ENCODE assay signal across 8 cellular contexts in genomic region chr3:43286115-43286885, GRCh38. TPM values are rescaled to one million over a fixed set of nuclear protein-coding genes. Genes with fewer than 3 reads are reported as not detected.
A peak's percentile ranks its signal among the peaks of the same experiment; 100 is the strongest.
DNase-seq lines count a peak whose midpoint lies in the region; ATAC-seq and TF ChIP-seq lines count a peak whose summit lies in the region.

A gene with protein sequence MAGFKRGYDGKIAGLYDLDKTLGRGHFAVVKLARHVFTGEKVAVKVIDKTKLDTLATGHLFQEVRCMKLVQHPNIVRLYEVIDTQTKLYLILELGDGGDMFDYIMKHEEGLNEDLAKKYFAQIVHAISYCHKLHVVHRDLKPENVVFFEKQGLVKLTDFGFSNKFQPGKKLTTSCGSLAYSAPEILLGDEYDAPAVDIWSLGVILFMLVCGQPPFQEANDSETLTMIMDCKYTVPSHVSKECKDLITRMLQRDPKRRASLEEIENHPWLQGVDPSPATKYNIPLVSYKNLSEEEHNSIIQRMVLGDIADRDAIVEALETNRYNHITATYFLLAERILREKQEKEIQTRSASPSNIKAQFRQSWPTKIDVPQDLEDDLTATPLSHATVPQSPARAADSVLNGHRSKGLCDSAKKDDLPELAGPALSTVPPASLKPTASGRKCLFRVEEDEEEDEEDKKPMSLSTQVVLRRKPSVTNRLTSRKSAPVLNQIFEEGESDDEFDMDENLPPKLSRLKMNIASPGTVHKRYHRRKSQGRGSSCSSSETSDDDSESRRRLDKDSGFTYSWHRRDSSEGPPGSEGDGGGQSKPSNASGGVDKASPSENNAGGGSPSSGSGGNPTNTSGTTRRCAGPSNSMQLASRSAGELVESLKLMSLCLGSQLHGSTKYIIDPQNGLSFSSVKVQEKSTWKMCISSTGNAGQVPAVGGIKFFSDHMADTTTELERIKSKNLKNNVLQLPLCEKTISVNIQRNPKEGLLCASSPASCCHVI (plus strand): TSS chr3:43286540. CDS start chr3:43303204, 16,664 bp downstream.

- peak; percentile 92 to 94 for TF ChIP-seq POLR2A in adrenal gland (IDR thresholded peaks at IDR 0.05)
- TF ChIP-seq POLR2A in prostate gland (IDR thresholded peaks at IDR 0.05): peak; percentile 97

- H3K4me2 ChIP-seq in Loucy (ENCODE audit: low read depth, low read length, poor library complexity, severe bottlenecking): peak within 1 kb of the TSS; percentile 92

- H2AFZ ChIP-seq in Loucy (ENCODE audit: low read length): peak within 1 kb of the TSS; percentile 84

- no peaks in the 10 kb centered on the region for H3K9me3 ChIP-seq in Loucy (ENCODE audit: insufficient read depth, low read depth, low read length)
- H3K9me3 ChIP-seq in adrenal gland (replicated peaks in 1 of 3): no peaks in the 10 kb centered on the region
- no peaks in the 10 kb centered on the region for H3K9me3 ChIP-seq in prostate gland

- H3K36me3 ChIP-seq in GM06990 (ENCODE audit: control insufficient read depth, insufficient read depth, low read length) (no peaks in the 10 kb centered on the region), Loucy (ENCODE audit: insufficient read depth, low read length) (no peaks in the 10 kb centered on the region), adrenal gland (replicated peaks in 1 of 2) (no peaks in the 10 kb centered on the region), prostate gland (no peaks in the 10 kb centered on the region)

- H3K27me3 ChIP-seq in GM06990 (replicated peaks; ENCODE audit: control insufficient read depth, insufficient read depth, low read length) (no peaks in the 10 kb centered on the region; the same call in 1 of the 2 replicates), Loucy (ENCODE audit: insufficient read depth, low read length, poor library complexity, severe bottlenecking) (no peaks in the 10 kb centered on the region), adrenal gland (no peaks in the 10 kb centered on the region), prostate gland (replicated peaks; ENCODE audit: insufficient read depth) (no peaks in the 10 kb centered on the region)

- H3K4me1 ChIP-seq in Loucy (ENCODE audit: insufficient read depth, low read length, poor library complexity, severe bottlenecking): peaks cover 43% of the 10 kb centered on the region
- H3K4me1 ChIP-seq in adrenal gland (replicated peaks in 1 of 2): peaks cover 21 to 43% of the 10 kb centered on the region in 2 donors
- no peaks in the 10 kb centered on the region for H3K4me1 ChIP-seq in prostate gland (replicated peaks)

- H3K27ac ChIP-seq in adrenal gland (peak within 1 kb of the TSS in 4 of 5 donors; percentile 55 to 99 (median 88)), prostate gland (peak within 1 kb of the TSS; percentile 68 to 88)

- peaks cover 44% of the 10 kb centered on the region for H3K79me2 ChIP-seq in Loucy (ENCODE audit: insufficient read depth, low read length)

- H3F3A ChIP-seq in Loucy (ENCODE audit: low read depth): no peaks in the 10 kb centered on the region

- WGBS in adrenal gland, 4 donors: 0 to 1% (median 0%) methylated on average over 14 to 99 of the region's 99 CpGs
- under 1% methylated on average over 79 of the region's 99 CpGs for WGBS in prostate gland

- intact Hi-C loops in adrenal gland (cut with DNase I): loop anchor here in 1 of 2 donors (10.0 kb wide), 1 partner anchor 219 kb away; no protein-coding TSS in a partner anchor
- intact Hi-C loops in left cardiac atrium (cut with DNase I): loop anchor here (5.0 to 10.0 kb wide), 4 partner anchors 61 to 216 kb away; no protein-coding TSS in a partner anchor
- intact Hi-C loops in prostate gland (cut with DNase I): loop anchor here (10.0 kb wide), 3 partner anchors 121 to 301 kb away; partner anchors contain the start of gene POMGNT2

- H3K9me2 ChIP-seq in Loucy (replicated peaks; ENCODE audit: low read depth, low read length): no peaks in the 10 kb centered on the region

- H3K9ac ChIP-seq in Loucy (ENCODE audit: low read depth, low read length, poor library complexity, severe bottlenecking): peak within 1 kb of the TSS; percentile 74

- TF ChIP-seq CTCF in GM06990 (IDR thresholded peaks at IDR 0.05; ENCODE audit: insufficient read depth, low read length, poor library complexity, severe bottlenecking): peak; percentile 13
- peak; percentile 20; the same call in 1 of the 2 replicates for TF ChIP-seq CTCF in Loucy (conservative IDR thresholded peaks at IDR 0.05; ENCODE audit: low read length)
- peak in 5 of 6 experiments; percentile 30 to 53 (median 35) for TF ChIP-seq CTCF in adrenal gland (IDR thresholded peaks at IDR 0.05)
- TF ChIP-seq CTCF in prostate gland (IDR thresholded peaks at IDR 0.05): peak; percentile 12 to 52 (median 32)

- peak within 1 kb of the TSS; percentile 69 for H3K4me3 ChIP-seq in GM06990 (replicated peaks; ENCODE audit: low read depth, low read length)
- H3K4me3 ChIP-seq in Loucy (ENCODE audit: low read length, poor library complexity, severe bottlenecking): peak within 1 kb of the TSS; percentile 85
- peak within 1 kb of the TSS in 3 of 4 donors; percentile 31 to 96 (median 56) for H3K4me3 ChIP-seq in adrenal gland
- H3K4me3 ChIP-seq in prostate gland: peak within 1 kb of the TSS; percentile 54 to 65

- peaks cover 30% of the 10 kb centered on the region for H4K20me1 ChIP-seq in Loucy (ENCODE audit: insufficient read depth, low read length, poor library complexity, severe bottlenecking)

- peak; percentile 88 for DNase-seq in GM06990 (ENCODE audit: extremely low read depth, insufficient read length)
- peak; percentile 42 for DNase-seq in H4 (ENCODE audit: low spot score)
- peak; percentile 82 to 90 (median 86) for DNase-seq in T-helper 1 cell
- peak; percentile 80 to 95 (median 91) for DNase-seq in adrenal gland
- peak; percentile 90 for DNase-seq in left cardiac atrium
- peak; percentile 90 for DNase-seq in prostate gland (ENCODE audit: low spot score)
- peak; percentile 91 for DNase-seq in ureter (ENCODE audit: low spot score)

- peak; percentile 97 to 98 for ATAC-seq in left cardiac atrium

RNA-seq across cellular contexts. Expression of the gene that starts here (rescaled TPM):
- 9.2 and 11.4 TPM in 2 replicates for total RNA-seq in H4 (2014; rRNA removed; shearing (Covaris generic))
- total RNA-seq in adrenal gland (10 to 100 TPM; 17.4 to 36.4 (median 24.1) TPM), left cardiac atrium (10 to 100 TPM; 20.2 to 29.3 TPM), prostate gland (10 to 100 TPM; 18.9 to 38.1 TPM), ureter (51.4 TPM)
- polyA plus RNA-seq in adrenal gland: 10 to 100 TPM in 2 of 3 donors, 1 to 10 TPM in 1; 8.1 to 13.2 (median 12.5) TPM

Comparison
In these comparisons a context has a peak if more than half of its experiments do, and no peak if none do; other contexts are left out.
1. Peak in every context shown above with its lines: DNase-seq, ATAC-seq, H3K4me3 ChIP-seq and H3K27ac ChIP-seq.